10 cellular contexts compared by ENCODE assay signal in the genomic region with DNA sequence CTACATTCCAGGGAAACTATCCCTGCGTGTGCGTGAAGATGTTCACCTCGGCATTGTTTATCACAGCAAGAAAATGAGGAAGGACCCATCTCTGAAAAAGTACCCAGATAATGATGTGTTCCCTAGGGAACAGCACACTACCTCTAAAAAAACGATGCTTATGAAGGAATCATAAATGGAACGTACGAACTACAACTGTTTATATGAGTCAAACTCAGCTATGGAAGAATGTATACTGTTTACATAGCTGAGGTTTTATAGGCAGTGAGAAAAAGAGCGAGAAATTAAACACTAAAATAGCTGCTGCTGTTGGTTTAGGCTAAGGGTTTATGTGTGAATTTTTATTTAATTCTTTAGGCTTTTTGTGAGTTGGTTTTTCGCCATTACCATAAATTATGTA. TPM values are rescaled to one million over a fixed set of nuclear protein-coding genes. Genes with fewer than 3 reads are reported as not detected.
DNase-seq lines count a peak whose midpoint lies in the region; ATAC-seq, FAIRE-seq and TF ChIP-seq lines count a peak whose summit lies in the region.
"Had no signal": no experiment of that assay in that cellular context is flagged by ENCODE, and none has a peak within 500 bp of the region (broad histone marks: within the 10 kb centered on the region; RNA-seq: fewer than 3 reads in every experiment).

No MANE protein-coding gene starts in this region.

- H3K9me3 ChIP-seq in AG04450 (ENCODE audit: control insufficient read depth, insufficient read depth, low read length) (no peaks in the 10 kb centered on the region; the same call in 1 of the 2 replicates), keratinocyte (ENCODE audit: control insufficient read depth, low read depth, low read length) (no peaks in the 10 kb centered on the region), SJCRH30 (replicated peaks) (no peaks in the 10 kb centered on the region)
- H3K9me3 ChIP-seq: thyroid gland had no signal

- peak overlapping the region; percentile 99 for H3K27ac ChIP-seq in AG04450 (ENCODE audit: low read depth, low read length)
- H3K27ac ChIP-seq in keratinocyte (ENCODE audit: control insufficient read depth, insufficient read depth, low read length) = no peak overlapping the region
- no peak overlapping the region for H3K27ac ChIP-seq in SJCRH30

- H2AFZ ChIP-seq in keratinocyte (ENCODE audit: control insufficient read depth, low read length) = no peak overlapping the region

- dilution Hi-C loops in keratinocyte (cut with MboI; ENCODE audit: extremely low pct_ligation_motif_present, low sequenced_read_pairs) = no loop called here

- CTCF ChIA-PET in AG04450 (lab: Charles Lee) = interaction anchor here (1.3 to 4.5 kb wide), 9 partner anchors 9 to 169 kb away, joined by 3 to 41 read pairs (median 7); no protein-coding TSS in a partner anchor

- peaks cover 18% of the 10 kb centered on the region for H3K36me3 Mint-ChIP-seq in activated naive CD8-positive, alpha-beta T cell treated with anti-CD3 and anti-CD28 coated beads, Interleukin-2, amount 10 ng/mL, durations not matched to agents 7 days and 5 days

- H3K27ac Mint-ChIP-seq in activated naive CD8-positive, alpha-beta T cell treated with anti-CD3 and anti-CD28 coated beads, Interleukin-2, amount 10 ng/mL, durations not matched to agents 7 days and 5 days = peak overlapping the region; percentile 56

- TF ChIP-seq CTCF in AG04450 (IDR thresholded peaks at IDR 0.05; ENCODE audit: low read depth, low read length) (no peak), keratinocyte (optimal IDR thresholded peaks at IDR 0.05 in 1 of 3, IDR thresholded peaks at IDR 0.05 in 1 of 3, conservative IDR thresholded peaks at IDR 0.05 in 1 of 3; ENCODE audit: extremely low read depth in 1 of 3, insufficient read depth in 2 of 3, low read length in 3 of 3) (no peak)

- no peak overlapping the region for H3K4me3 Mint-ChIP-seq in activated naive CD8-positive, alpha-beta T cell treated with anti-CD3 and anti-CD28 coated beads, Interleukin-2, amount 10 ng/mL, durations not matched to agents 7 days and 5 days
- H3K4me3 Mint-ChIP-seq: brain had no signal

- DNase-seq in AG04450 (ENCODE audit: low read depth, low spot score) = peak; percentile 86
- DNase-seq in H4 (ENCODE audit: low spot score) = peak; percentile 87
- no peak for DNase-seq in activated naive CD8-positive, alpha-beta T cell treated with anti-CD3 and anti-CD28 coated beads, Interleukin-2, amount 10 ng/mL, durations not matched to agents 7 days and 5 days
- DNase-seq in keratinocyte (ENCODE audit: low read depth, low spot score) = no peak
- DNase-seq in left lobe of liver (ENCODE audit: low spot score) = no peak
- DNase-seq in cerebellum (ENCODE audit: low spot score) = no peak
- no peak for DNase-seq in middle frontal gyrus (ENCODE audit: extremely low spot score, low spot score)
- DNase-seq in SJCRH30 = no peak

- H3K79me2 ChIP-seq in keratinocyte (ENCODE audit: control insufficient read depth, insufficient read depth, low read length) = peaks cover 91% of the 10 kb centered on the region

- H3K36me3 ChIP-seq in keratinocyte (ENCODE audit: control insufficient read depth in 2 of 2, extremely low read depth in 1 of 2, insufficient read depth in 2 of 2, low read length in 2 of 2) = peaks cover 84 to 90% of the 10 kb centered on the region in 2 experiments
- H3K36me3 ChIP-seq in SJCRH30 = peaks cover 81% of the 10 kb centered on the region

- H4K20me1 ChIP-seq in keratinocyte (ENCODE audit: control insufficient read depth, extremely low read depth, insufficient read depth, low read length) = peaks cover 43% of the 10 kb centered on the region

- peak; percentile 58 for FAIRE-seq in keratinocyte (lab: Jason Lieb, UNC)

- no peaks in the 10 kb centered on the region for H3K9me1 ChIP-seq in keratinocyte (ENCODE audit: control insufficient read depth, extremely low read depth, insufficient read depth, low read length)

- no peaks in the 10 kb centered on the region for H3K9me3 Mint-ChIP-seq in activated naive CD8-positive, alpha-beta T cell treated with anti-CD3 and anti-CD28 coated beads, Interleukin-2, amount 10 ng/mL, durations not matched to agents 7 days and 5 days
- H3K9me3 Mint-ChIP-seq: brain had no signal

- H3K4me1 ChIP-seq in keratinocyte (ENCODE audit: control insufficient read depth, extremely low read depth, insufficient read depth, low read length) = no peaks in the 10 kb centered on the region
- no peaks in the 10 kb centered on the region for H3K4me1 ChIP-seq in SJCRH30
- H3K4me1 ChIP-seq: thyroid gland had no signal

- no peak overlapping the region for H3K9ac ChIP-seq in keratinocyte (ENCODE audit: control insufficient read depth, extremely low read depth, insufficient read depth, low read length)

- no peak overlapping the region for H3K4me3 ChIP-seq in AG04450 (ENCODE audit: low read depth, low read length)
- no peak overlapping the region for H3K4me3 ChIP-seq in keratinocyte (ENCODE audit: control insufficient read depth in 2 of 3, extremely low read depth in 1 of 3, insufficient read depth in 2 of 3, low read depth in 1 of 3, low read length in 3 of 3)
- H3K4me3 ChIP-seq in SJCRH30 = no peak overlapping the region
- H3K4me3 ChIP-seq: thyroid gland had no signal

- ATAC-seq in activated naive CD8-positive, alpha-beta T cell treated with anti-CD3 and anti-CD28 coated beads, Interleukin-2, amount 10 ng/mL, durations not matched to agents 7 days and 5 days (ENCODE audit: low read depth) = no peak
- no peak for ATAC-seq in left lobe of liver

- peaks cover 9% of the 10 kb centered on the region for H3K4me1 Mint-ChIP-seq in activated naive CD8-positive, alpha-beta T cell treated with anti-CD3 and anti-CD28 coated beads, Interleukin-2, amount 10 ng/mL, durations not matched to agents 7 days and 5 days
- H3K4me1 Mint-ChIP-seq: brain had no signal

- no peak overlapping the region for H3K4me2 ChIP-seq in keratinocyte (ENCODE audit: control insufficient read depth, extremely low read depth, insufficient read depth, low read depth, low read length)

- POLR2A ChIA-PET in AG04450 (lab: Yijun Ruan, JAX) = interaction anchor here (0.6 to 2.0 kb wide), 11 partner anchors 8 to 169 kb away, joined by 3 to 11 read pairs (median 4); partner anchors contain the start of gene MYH9
- POLR2A ChIA-PET in activated naive CD8-positive, alpha-beta T cell treated with anti-CD3 and anti-CD28 coated beads, Interleukin-2, amount 10 ng/mL, durations not matched to agents 7 days and 5 days (lab: Charles Lee) = interaction anchor here (0.5 to 1.6 kb wide), 4 partner anchors 30 to 164 kb away, joined by 3 to 8 read pairs (median 5); no protein-coding TSS in a partner anchor

- no peaks in the 10 kb centered on the region for H3K27me3 ChIP-seq in AG04450 (ENCODE audit: control insufficient read depth, insufficient read depth, low read length)
- no peaks in the 10 kb centered on the region for H3K27me3 ChIP-seq in keratinocyte (ENCODE audit: control insufficient read depth, extremely low read depth, insufficient read depth, low read length)
- no peaks in the 10 kb centered on the region for H3K27me3 ChIP-seq in SJCRH30
- H3K27me3 ChIP-seq: thyroid gland had no signal

- no peaks in the 10 kb centered on the region for H3K27me3 Mint-ChIP-seq in activated naive CD8-positive, alpha-beta T cell treated with anti-CD3 and anti-CD28 coated beads, Interleukin-2, amount 10 ng/mL, durations not matched to agents 7 days and 5 days
- H3K27me3 Mint-ChIP-seq: brain had no signal

RNA-seq across cellular contexts. Expression of gene APOL1, which starts 48.9 kb away (rescaled TPM):
- polyA plus RNA-seq in AG04450 (2011; rRNA removed) (3.8 and 4.8 TPM in 2 replicates), keratinocyte (3.0 to 4.1 TPM (median 3.7 TPM) in 3 replicates)
- 2.8 and 3.4 TPM in 2 replicates for polyA minus RNA-seq in AG04450 (2011; rRNA and poly(A)+ RNA removed)
- 27.5 and 33.3 TPM in 2 replicates for total RNA-seq in H4 (2014; rRNA removed; shearing (Covaris generic))
- total RNA-seq in activated naive CD8-positive, alpha-beta T cell treated with anti-CD3 and anti-CD28 coated beads, Interleukin-2, amount 10 ng/mL, durations not matched to agents 7 days and 5 days = 10 to 100 TPM; 38.4 to 40.9 TPM
- polyA plus RNA-seq in keratinocyte (2011; ENCODE audit: low read depth) = 0.92 TPM
- 1.2 and 1.5 TPM in 2 replicates for polyA plus RNA-seq in keratinocyte (2011; cell fraction: cytosol; rRNA removed)
- polyA plus RNA-seq in keratinocyte (2011; cell fraction: nucleus; rRNA removed) = 9.8 and 11.2 TPM in 2 replicates
- polyA plus RNA-seq in keratinocyte (2012; ENCODE audit: low replicate concordance) = 1.5 and 4.9 TPM in 2 replicates
- polyA minus RNA-seq in keratinocyte = 3.8 to 7.7 TPM (median 3.9 TPM) in 3 replicates
- not detected for polyA minus RNA-seq in keratinocyte (2011; cell fraction: cytosol; rRNA and poly(A)+ RNA removed)
- polyA minus RNA-seq in keratinocyte (2011; cell fraction: nucleus; rRNA and poly(A)+ RNA removed) = 4.0 and 6.5 TPM in 2 replicates
- total RNA-seq in left lobe of liver (99.8 TPM), cerebellum (1.00 TPM)
- total RNA-seq in SJCRH30 (2014; rRNA removed; shearing (Covaris generic)) = 0.12 and 0.30 TPM in 2 replicates

Comparison
In these comparisons a context has a peak if more than half of its experiments do, and no peak if none do; other contexts are left out.
1. DNase-seq: peak in AG04450 (single experiment) and H4 (single experiment); none in activated naive CD8-positive, alpha-beta T cell treated with anti-CD3 and anti-CD28 coated beads, Interleukin-2, amount 10 ng/mL, durations not matched to agents 7 days and 5 days (single experiment), keratinocyte (single experiment), left lobe of liver (single experiment), cerebellum (single experiment), middle frontal gyrus (single experiment) and SJCRH30 (0 of 2).
2. RNA of gene APOL1, which starts 48.9 kb away (total RNA-seq): 99.8 TPM in left lobe of liver (single experiment), 38.4 to 40.9 TPM in activated naive CD8-positive, alpha-beta T cell treated with anti-CD3 and anti-CD28 coated beads, Interleukin-2, amount 10 ng/mL, durations not matched to agents 7 days and 5 days and 27.5 to 33.3 TPM in H4; 1.00 TPM in cerebellum (single experiment) and 0.12 to 0.30 TPM in SJCRH30; every median in the first group is over 10 times any median in the second.